14 cellular contexts compared by ENCODE assay signal in the genomic region with DNA sequence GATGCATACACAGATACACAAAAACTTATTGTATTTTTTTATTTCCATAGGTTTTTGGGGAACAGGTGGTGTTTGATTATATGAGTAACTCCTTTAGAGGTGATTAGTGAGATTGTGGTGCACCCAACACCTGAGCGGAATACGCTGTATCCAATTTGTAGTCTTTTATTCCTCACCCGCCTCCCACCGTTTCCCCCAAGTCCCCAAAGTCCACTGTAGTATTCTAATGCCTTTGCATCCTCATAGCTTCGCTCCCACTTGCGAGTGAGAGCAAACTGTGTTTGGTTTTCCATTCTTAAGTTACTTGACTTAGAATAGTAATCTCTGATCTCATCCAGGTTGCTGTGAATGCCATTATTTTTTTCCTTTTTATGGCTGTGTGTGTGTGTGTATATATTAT. TPM values are rescaled to one million over a fixed set of nuclear protein-coding genes. Genes with fewer than 3 reads are reported as not detected.
DNase-seq lines count a peak whose midpoint lies in the region; ATAC-seq, FAIRE-seq and TF ChIP-seq lines count a peak whose summit lies in the region.
"Not testable (repeated sequence)": the region's sequence is repeated elsewhere in the genome, so short reads cannot be mapped to it uniquely, and the experiment has no call there.
"Had no signal": no experiment of that assay in that cellular context is flagged by ENCODE, and none has a peak within 500 bp of the region (broad histone marks: within the 10 kb centered on the region; RNA-seq: fewer than 3 reads in every experiment).

No MANE protein-coding gene starts in this region.

- H3K4me3 Mint-ChIP-seq in activated CD8-positive, alpha-beta memory T cell treated with anti-CD3 and anti-CD28 coated beads, Interleukin-2, amount 10 ng/mL, durations not matched to agents 7 days and 5 days = not testable (repeated sequence)

- WGBS in lung, 2 donors = 42 to 63% methylated on average over 2 of the region's 6 CpGs
- WGBS in sigmoid colon, 2 donors = 75 to 81% methylated on average over 2 of the region's 6 CpGs

- TF ChIP-seq CTCF in DND-41 (IDR thresholded peaks at IDR 0.05; ENCODE audit: borderline replicate concordance, extremely low read depth, low read length, poor library complexity, severe bottlenecking); endothelial cell of umbilical vein (IDR thresholded peaks at IDR 0.05; ENCODE audit: extremely low read depth in 1 of 2, insufficient read depth in 1 of 2, low read depth in 1 of 2, low read length in 2 of 2); right atrium auricular region (IDR thresholded peaks at IDR 0.05); lung (IDR thresholded peaks at IDR 0.05; ENCODE audit: control extremely low read depth, extremely low read depth); sigmoid colon (IDR thresholded peaks at IDR 0.05): not testable (repeated sequence)

- not testable (repeated sequence) for H3K9me3 Mint-ChIP-seq in activated CD8-positive, alpha-beta memory T cell treated with anti-CD3 and anti-CD28 coated beads, Interleukin-2, amount 10 ng/mL, durations not matched to agents 7 days and 5 days (ENCODE audit: low read depth)

- DNase-seq in DND-41 (peak; percentile 2), endothelial cell of umbilical vein (ENCODE audit: low read depth, low spot score) (peak; percentile 0), right atrium auricular region (ENCODE audit: low spot score) (peak; percentile 56), lung (ENCODE audit: low spot score) (peak; percentile 27), sigmoid colon (peak; percentile 33)
- peak; percentile 40 for DNase-seq in activated CD8-positive, alpha-beta memory T cell treated with anti-CD3 and anti-CD28 coated beads, Interleukin-2, amount 10 ng/mL, durations not matched to agents 7 days and 5 days

- not testable (repeated sequence) for H2AFZ ChIP-seq in DND-41 (ENCODE audit: low read depth, low read length); endothelial cell of umbilical vein (ENCODE audit: low read depth, low read length)

- not testable (repeated sequence) for ATAC-seq in DND-41 (ENCODE audit: insufficient read depth, low read depth); activated CD8-positive, alpha-beta memory T cell treated with anti-CD3 and anti-CD28 coated beads, Interleukin-2, amount 10 ng/mL, durations not matched to agents 7 days and 5 days; lung (ENCODE audit: insufficient read depth, low FRiP score)

- H3K4me1 Mint-ChIP-seq in activated CD8-positive, alpha-beta memory T cell treated with anti-CD3 and anti-CD28 coated beads, Interleukin-2, amount 10 ng/mL, durations not matched to agents 7 days and 5 days = not testable (repeated sequence)

- H3K27me3 Mint-ChIP-seq in activated CD8-positive, alpha-beta memory T cell treated with anti-CD3 and anti-CD28 coated beads, Interleukin-2, amount 10 ng/mL, durations not matched to agents 7 days and 5 days = not testable (repeated sequence)

- BruUV-seq in endothelial cell of umbilical vein (replicated peaks; lab: Mats Ljungman, UMichigan) = not testable (repeated sequence)

- not testable (repeated sequence) for H4K20me1 ChIP-seq in DND-41 (ENCODE audit: insufficient read depth, low read length); endothelial cell of umbilical vein (replicated peaks; ENCODE audit: control insufficient read depth, extremely low read depth, insufficient read depth, low read length)

- not testable (repeated sequence) for H3K36me3 ChIP-seq in DND-41 (ENCODE audit: insufficient read depth, low read length); endothelial cell of umbilical vein (ENCODE audit: control insufficient read depth in 2 of 2, extremely low read depth in 1 of 2, insufficient read depth in 2 of 2, low read length in 2 of 2); right atrium auricular region; lung (ENCODE audit: control insufficient read depth in 2 of 2, insufficient read depth in 2 of 2, low read length in 2 of 2); sigmoid colon

- not testable (repeated sequence) for H3K9ac ChIP-seq in DND-41 (ENCODE audit: low read depth, low read length); endothelial cell of umbilical vein (replicated peaks; ENCODE audit: extremely low read depth, insufficient read depth, low read length)

- TF ChIP-seq EP300 in sigmoid colon (IDR thresholded peaks at IDR 0.05) = not testable (repeated sequence)

- CTCF ChIA-PET in activated CD8-positive, alpha-beta memory T cell treated with anti-CD3 and anti-CD28 coated beads, Interleukin-2, amount 10 ng/mL, durations not matched to agents 7 days and 5 days (lab: Charles Lee); endothelial cell of umbilical vein (lab: Charles Lee): not testable (repeated sequence)

- dilution Hi-C loops in endothelial cell of umbilical vein (cut with MboI; ENCODE audit: extremely low pct_ligation_motif_present, low sequenced_read_pairs) = not testable (repeated sequence)

- not testable (repeated sequence) for H3K27ac Mint-ChIP-seq in activated CD8-positive, alpha-beta memory T cell treated with anti-CD3 and anti-CD28 coated beads, Interleukin-2, amount 10 ng/mL, durations not matched to agents 7 days and 5 days

- intact Hi-C loops in endothelial cell of umbilical vein (cut with micrococcal nuclease); sigmoid colon (cut with DNase I): not testable (repeated sequence)

- H3K4me1 ChIP-seq in DND-41 (ENCODE audit: insufficient read depth, low read length); endothelial cell of umbilical vein (ENCODE audit: control insufficient read depth, extremely low read depth, insufficient read depth, low read length); right atrium auricular region; lung (ENCODE audit: control insufficient read depth in 2 of 2, insufficient read depth in 2 of 2, low read length in 2 of 2); sigmoid colon: not testable (repeated sequence)

- not testable (repeated sequence) for H3K27ac ChIP-seq in DND-41 (ENCODE audit: low read length); endothelial cell of umbilical vein (ENCODE audit: insufficient read depth, low read depth, low read length); right atrium auricular region; lung (ENCODE audit: low read depth in 1 of 2, low read length in 1 of 2); sigmoid colon

- not testable (repeated sequence) for FAIRE-seq in endothelial cell of umbilical vein (lab: Jason Lieb, UNC)

- not testable (repeated sequence) for H3K36me3 Mint-ChIP-seq in activated CD8-positive, alpha-beta memory T cell treated with anti-CD3 and anti-CD28 coated beads, Interleukin-2, amount 10 ng/mL, durations not matched to agents 7 days and 5 days

- H3K9me1 ChIP-seq in endothelial cell of umbilical vein (replicated peaks; ENCODE audit: control insufficient read depth, extremely low read depth, insufficient read depth, low read length) = not testable (repeated sequence)

- H3K4me3 ChIP-seq in DND-41 (ENCODE audit: low read depth in 1 of 2, low read length in 2 of 2); endothelial cell of umbilical vein (replicated peaks in 1 of 3; ENCODE audit: insufficient read depth in 1 of 3, low read depth in 1 of 3, low read length in 3 of 3); right atrium auricular region; lung; sigmoid colon: not testable (repeated sequence)

- H3K9me3 ChIP-seq in DND-41 (ENCODE audit: insufficient read depth, low read length, severe bottlenecking); endothelial cell of umbilical vein (replicated peaks; ENCODE audit: control insufficient read depth, insufficient read depth, low read length); right atrium auricular region; lung (ENCODE audit: control insufficient read depth in 2 of 2, insufficient read depth in 1 of 2, low read length in 1 of 2); sigmoid colon: not testable (repeated sequence)

- H3K4me2 ChIP-seq in DND-41 (ENCODE audit: insufficient read depth, low read length); endothelial cell of umbilical vein (ENCODE audit: insufficient read depth, low read length): not testable (repeated sequence)

- POLR2A ChIA-PET in endothelial cell of umbilical vein (lab: Charles Lee) = not testable (repeated sequence)

- H3K27me3 ChIP-seq in DND-41 (ENCODE audit: insufficient read depth, low read length, poor library complexity); endothelial cell of umbilical vein (ENCODE audit: control insufficient read depth in 2 of 2, insufficient read depth in 2 of 2, low read length in 2 of 2); right atrium auricular region; lung (ENCODE audit: control insufficient read depth, insufficient read depth); sigmoid colon: not testable (repeated sequence)

- not testable (repeated sequence) for TF ChIP-seq POLR2A in endothelial cell of umbilical vein (IDR thresholded peaks at IDR 0.05; ENCODE audit: low read depth, low read length); sigmoid colon (IDR thresholded peaks at IDR 0.05)

- H3K79me2 ChIP-seq in DND-41 (ENCODE audit: insufficient read depth, low read length); endothelial cell of umbilical vein (ENCODE audit: control insufficient read depth, insufficient read depth, low read length): not testable (repeated sequence)

RNA-seq across cellular contexts. Expression of gene POTEM, which starts 17.3 kb away (rescaled TPM):
- not detected for total RNA-seq in activated CD8-positive, alpha-beta memory T cell treated with anti-CD3 and anti-CD28 coated beads, Interleukin-2, amount 10 ng/mL, durations not matched to agents 7 days and 5 days
- not detected in 2 replicates for total RNA-seq in endothelial cell of umbilical vein
- not detected in 2 replicates for polyA plus RNA-seq in endothelial cell of umbilical vein
- not detected in 2 replicates for polyA plus RNA-seq in endothelial cell of umbilical vein (2011; cell fraction: cytosol; rRNA removed)
- not detected in 2 replicates for polyA plus RNA-seq in endothelial cell of umbilical vein (2011; cell fraction: nucleus; rRNA removed)
- not detected in 2 replicates for polyA plus RNA-seq in endothelial cell of umbilical vein (2012)
- not detected in 2 replicates for polyA minus RNA-seq in endothelial cell of umbilical vein
- not detected for polyA minus RNA-seq in endothelial cell of umbilical vein (2011; cell fraction: cytosol; rRNA and poly(A)+ RNA removed)
- polyA minus RNA-seq in endothelial cell of umbilical vein (2011; cell fraction: nucleus; rRNA and poly(A)+ RNA removed) = not detected in 2 replicates
- not detected for total RNA-seq in right atrium auricular region
- total RNA-seq in lung = not detected
- not detected for polyA plus RNA-seq in lung
- not detected for total RNA-seq in sigmoid colon
- not detected for polyA plus RNA-seq in sigmoid colon
- total RNA-seq: A673; Calu3; CD8-positive, alpha-beta T cell; G401; GM12878; H7; IMR-90 had no signal
- polyA plus RNA-seq: AG04450, IMR-90 had no signal

Comparison
In these comparisons a context has a peak if more than half of its experiments do, and no peak if none do; other contexts are left out.
1. DNase-seq: peak in every context shown above with its lines; median percentile 56 in right atrium auricular region; 40 in activated CD8-positive, alpha-beta memory T cell treated with anti-CD3 and anti-CD28 coated beads, Interleukin-2, amount 10 ng/mL, durations not matched to agents 7 days and 5 days; 33 in sigmoid colon; 27 in lung; 2 in DND-41; 0 in endothelial cell of umbilical vein.